In the genomic region with DNA sequence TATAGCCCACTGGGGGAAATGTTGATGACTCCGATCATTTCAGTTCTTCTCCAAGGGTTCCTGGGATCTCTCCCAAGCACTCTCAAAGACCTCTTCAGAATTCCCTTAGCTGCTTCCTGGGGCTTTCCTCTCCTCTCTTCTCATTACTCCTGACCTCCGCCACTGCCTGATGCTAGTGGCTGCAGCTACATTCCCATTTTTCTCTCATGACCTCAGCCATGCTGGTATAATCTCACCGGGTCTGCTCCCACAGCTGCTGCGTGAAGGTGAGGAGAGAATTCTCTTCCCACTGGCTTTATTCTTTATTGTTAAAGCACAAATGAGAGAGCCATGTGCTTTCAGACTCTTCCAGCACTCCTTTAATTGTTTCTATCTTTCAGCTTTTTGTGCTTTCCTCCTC, we compare ENCODE assay signal across 17 cellular contexts.
DNase-seq lines count a peak whose midpoint lies in the region; ATAC-seq and TF ChIP-seq lines count a peak whose summit lies in the region.
"Had no signal": no experiment of that assay in that cellular context is flagged by ENCODE, and none has a peak within 500 bp of the region (broad histone marks: within the 10 kb centered on the region; RNA-seq: fewer than 3 reads in every experiment).

No MANE protein-coding gene starts in this region.

- H4K8ac ChIP-seq in IMR-90 (ENCODE audit: low read depth in 2 of 2, low read length in 2 of 2): no peak overlapping the region
- no peak overlapping the region for H4K8ac ChIP-seq in trophoblast cell (ENCODE audit: low read depth, low read length)

- H3K14ac ChIP-seq in IMR-90 (replicated peaks; ENCODE audit: low read depth, low read length) (0 out of 2 replicates have a peak overlapping the region, but pooled peaks have one; percentile 54), trophoblast cell (ENCODE audit: low read length) (no peak overlapping the region)

- H4K20me1 ChIP-seq in IMR-90 (ENCODE audit: insufficient read depth, low read length): no peaks in the 10 kb centered on the region

- H2AK9ac ChIP-seq in IMR-90 (replicated peaks; ENCODE audit: low read depth, low read length, poor library complexity): no peak overlapping the region

- peaks cover 0 to 10% (median 4%) of the 10 kb centered on the region in 7 donors for H3K9me3 Mint-ChIP-seq in CD14-positive monocyte

- no peak for DNase-seq in IMR-90
- DNase-seq in NCI-H524 treated with DMSO at 0.1 percent for 48 hours (lab: John Stamatoyannopoulos, UW): peak; percentile 46
- DNase-seq in trophoblast cell: peak; percentile 71 to 72
- no peak for DNase-seq in transverse colon
- no peak for DNase-seq in kidney glomerular epithelial cell (lab: John Stamatoyannopoulos, UW)
- no peak for DNase-seq in lower leg skin (ENCODE audit: low spot score in 2 of 2)
- no peak for DNase-seq in CD14-positive monocyte (ENCODE audit: low spot score)
- DNase-seq: ACHN; BE2C; C1 segment of cervical spinal cord; CD4-positive, alpha-beta T cell; GF-D8; GOT3; H7; HFFc6 had no signal

- no peaks in the 10 kb centered on the region for H3K4me1 Mint-ChIP-seq in CD14-positive monocyte
- H3K4me1 Mint-ChIP-seq: IgD-negative memory B cell had no signal

- POLR2A ChIA-PET in IMR-90 (lab: Charles Lee; ENCODE audit: unreplicated experiment): interaction anchor here (0.5 kb wide), 1 partner anchor 640 kb away, joined by 3 read pairs; no protein-coding TSS in a partner anchor

- no peak overlapping the region for H3K4me3 ChIP-seq in IMR-90 (ENCODE audit: insufficient read depth, low read depth, low read length)
- H3K4me3 ChIP-seq in trophoblast cell (ENCODE audit: low read depth, low read length): no peak overlapping the region
- H3K4me3 ChIP-seq in transverse colon: no peak overlapping the region
- no peak overlapping the region for H3K4me3 ChIP-seq in lower leg skin (ENCODE audit: low read depth, poor library complexity, severe bottlenecking)

- H3K27ac ChIP-seq in IMR-90 (ENCODE audit: insufficient read depth, low read length): no peak overlapping the region
- no peak overlapping the region for H3K27ac ChIP-seq in trophoblast cell (ENCODE audit: low read depth, low read length)
- peak overlapping the region; percentile 36 to 60 (median 48) for H3K27ac ChIP-seq in transverse colon

- H3K36me3 ChIP-seq in IMR-90 (ENCODE audit: control insufficient read depth, insufficient read depth, low read length) (no peaks in the 10 kb centered on the region), trophoblast cell (ENCODE audit: control insufficient read depth in 1 of 2, insufficient read depth in 2 of 2, low read length in 2 of 2) (no peaks in the 10 kb centered on the region), transverse colon (no peaks in the 10 kb centered on the region)
- H3K36me3 ChIP-seq: BE2C had no signal

- no peak overlapping the region for H2BK15ac ChIP-seq in IMR-90 (ENCODE audit: low read depth, low read length)

- no peak overlapping the region for H3K27ac Mint-ChIP-seq in CD14-positive monocyte
- H3K27ac Mint-ChIP-seq: CD4-positive, alpha-beta T cell; HFFc6; IgD-negative memory B cell had no signal

- no peak overlapping the region for H3K4me2 ChIP-seq in IMR-90 (ENCODE audit: low read depth, low read length)
- no peak overlapping the region for H3K4me2 ChIP-seq in trophoblast cell (ENCODE audit: low read length)

- no peaks in the 10 kb centered on the region for H3K27me3 ChIP-seq in IMR-90 (ENCODE audit: control insufficient read depth, insufficient read depth, low read length)
- no peaks in the 10 kb centered on the region for H3K27me3 ChIP-seq in trophoblast cell (ENCODE audit: insufficient read depth, low read length)
- H3K27me3 ChIP-seq in transverse colon: no peaks in the 10 kb centered on the region
- H3K27me3 ChIP-seq: BE2C had no signal

- H3K18ac ChIP-seq in IMR-90 (ENCODE audit: low read depth, low read length) (peak overlapping the region; percentile 53; the same call in 1 of the 2 replicates), trophoblast cell (ENCODE audit: low read length) (no peak overlapping the region)

- ATAC-seq in IMR-90 (ENCODE audit: low read depth): no peak
- ATAC-seq: HCT116 had no signal

- no peak overlapping the region; the same call in 1 of the 2 replicates for H4K5ac ChIP-seq in IMR-90 (ENCODE audit: low read depth, low read length)

- in situ Hi-C loops in IMR-90 (cut with MboI; ENCODE audit: low sequenced_read_pairs) (no loop called here), transverse colon (cut with MboI; ENCODE audit: low pct_ligation_motif_present in 1 of 4, low pct_unique_long_range_greater_than_20kb in 1 of 4, low sequenced_read_pairs in 3 of 4) (no loop called here)

- CTCF ChIA-PET in IMR-90 (lab: Yijun Ruan, JAX): no interaction called here

- H2BK120ac ChIP-seq in IMR-90 (ENCODE audit: low read depth, low read length): no peak overlapping the region
- no peak overlapping the region for H2BK120ac ChIP-seq in trophoblast cell (ENCODE audit: insufficient read depth, low read length, poor library complexity)

- H3K27me3 Mint-ChIP-seq in CD14-positive monocyte (ENCODE audit: low read depth in 3 of 3): peaks cover 0 to 1% (median 0%) of the 10 kb centered on the region in 3 donors
- H3K27me3 Mint-ChIP-seq: CD4-positive, alpha-beta T cell; IgD-negative memory B cell had no signal

- TF ChIP-seq POLR2A in IMR-90 (IDR thresholded peaks at IDR 0.05; ENCODE audit: low read depth, low read length) (no peak), transverse colon (IDR thresholded peaks at IDR 0.05) (no peak), lower leg skin (IDR thresholded peaks at IDR 0.05) (no peak)

- WGBS in IMR-90 (ENCODE audit: extremely low coverage in 2 of 2, insufficient read length in 1 of 2), 2 experiments: 100% methylated on average over 2 of the region's 4 CpGs; no CpG with 5 or more reads in 1 of the 2 experiments
- WGBS in trophoblast cell (ENCODE audit: extremely low coverage, insufficient coverage, insufficient read length): no CpG with 5 or more reads among the region's 4 CpGs
- 83 to 84% methylated on average over 3 to 4 of the region's 4 CpGs for WGBS in transverse colon (ENCODE audit: low coverage in 1 of 2), 2 donors
- 82 to 91% methylated on average over 4 of the region's 4 CpGs for WGBS in lower leg skin, 2 donors

- H3K4ac ChIP-seq in IMR-90 (ENCODE audit: low read depth, low read length): no peak overlapping the region
- no peak overlapping the region for H3K4ac ChIP-seq in trophoblast cell (ENCODE audit: low read depth, low read length)

- H2BK5ac ChIP-seq in IMR-90 (ENCODE audit: low read depth, low read length, poor library complexity, severe bottlenecking) (no peak overlapping the region), trophoblast cell (ENCODE audit: low read depth, low read length, poor library complexity) (no peak overlapping the region)

- no peaks in the 10 kb centered on the region for H3K36me3 Mint-ChIP-seq in CD14-positive monocyte
- H3K36me3 Mint-ChIP-seq: IgD-negative memory B cell had no signal

- H2AK5ac ChIP-seq in IMR-90 (ENCODE audit: low read depth, low read length) (no peak overlapping the region), trophoblast cell (ENCODE audit: low read length) (no peak overlapping the region)

- H3K79me2 ChIP-seq in trophoblast cell (ENCODE audit: control insufficient read depth, insufficient read depth, low read length, poor library complexity): no peaks in the 10 kb centered on the region

- no peak for TF ChIP-seq EP300 in transverse colon (IDR thresholded peaks at IDR 0.05; ENCODE audit: low read depth)

- no peak overlapping the region for H4K12ac ChIP-seq in trophoblast cell (ENCODE audit: low read depth, low read length)

- intact Hi-C loops in IMR-90 (cut with micrococcal nuclease): no loop called here
- intact Hi-C loops in transverse colon (cut with DNase I; ENCODE audit: low total_unique reads): no loop called here
- intact Hi-C loops in lower leg skin (cut with DNase I; ENCODE audit: low total_unique reads): no loop called here
- intact Hi-C loops in CD14-positive monocyte (cut with micrococcal nuclease): no loop called here

- H3K4me1 ChIP-seq in IMR-90 (ENCODE audit: control insufficient read depth, insufficient read depth, low read length) (no peaks in the 10 kb centered on the region; the same call in 1 of the 2 replicates), trophoblast cell (ENCODE audit: control insufficient read depth in 1 of 2, insufficient read depth in 2 of 2, low read length in 2 of 2) (no peaks in the 10 kb centered on the region), transverse colon (peaks cover 0 to 5% (median 0%) of the 10 kb centered on the region in 4 donors)
- H3K4me1 ChIP-seq: BE2C had no signal

- dilution Hi-C loops in IMR-90 (cut with HindIII; ENCODE audit: low sequenced_read_pairs, unreplicated experiment): no loop called here

- H2BK12ac ChIP-seq in trophoblast cell (ENCODE audit: low read length): no peak overlapping the region

- H3K9ac ChIP-seq in IMR-90 (ENCODE audit: low read depth, low read length) (no peak overlapping the region), trophoblast cell (ENCODE audit: low read length) (no peak overlapping the region)

- H3K79me1 ChIP-seq in IMR-90 (ENCODE audit: low read depth in 1 of 2, low read length in 2 of 2) (no peaks in the 10 kb centered on the region), trophoblast cell (ENCODE audit: low read length) (no peaks in the 10 kb centered on the region)

- H3K9me3 ChIP-seq in IMR-90 (ENCODE audit: control insufficient read depth, insufficient read depth, low read length) (peaks cover 4% of the 10 kb centered on the region), trophoblast cell (ENCODE audit: insufficient read depth, low read depth, low read length) (peaks cover 1% of the 10 kb centered on the region), transverse colon (no peaks in the 10 kb centered on the region)
- H3K9me3 ChIP-seq: BE2C had no signal

- H3K9me1 ChIP-seq in IMR-90 (ENCODE audit: insufficient read depth, low read length): no peaks in the 10 kb centered on the region

- BruUV-seq in IMR-90 (replicated peaks; lab: Mats Ljungman, UMichigan): no TSS peak

- TF ChIP-seq CTCF in IMR-90 (conservative IDR thresholded peaks at IDR 0.05; ENCODE audit: low read depth, low read length): no peak
- no peak for TF ChIP-seq CTCF in transverse colon (IDR thresholded peaks at IDR 0.05)
- no peak for TF ChIP-seq CTCF in lower leg skin (IDR thresholded peaks at IDR 0.05)
- no peak for TF ChIP-seq CTCF in CD14-positive monocyte (IDR thresholded peaks at IDR 0.05)

- H4K91ac ChIP-seq in IMR-90 (ENCODE audit: insufficient read depth, low read depth, low read length) (no peak overlapping the region; the same call in 1 of the 2 replicates), trophoblast cell (ENCODE audit: low read depth, low read length) (no peak overlapping the region)

- H2BK20ac ChIP-seq in IMR-90 (ENCODE audit: low read depth, low read length): no peak overlapping the region

- TF ChIP-seq RAD21 in IMR-90 (IDR thresholded peaks at IDR 0.05; ENCODE audit: low read length): no peak

- H3K23ac ChIP-seq in IMR-90 (ENCODE audit: low read depth, low read length) (no peak overlapping the region), trophoblast cell (ENCODE audit: low read length) (no peak overlapping the region)

- H3K56ac ChIP-seq in IMR-90 (ENCODE audit: extremely low read depth, insufficient read depth, low read length): no peak overlapping the region

- no peak overlapping the region for H2AFZ ChIP-seq in IMR-90 (replicated peaks; ENCODE audit: low read length, poor library complexity)
- H2AFZ ChIP-seq in trophoblast cell (ENCODE audit: insufficient read depth, low read length, poor library complexity): no peak overlapping the region

- H3K4me3 Mint-ChIP-seq in CD14-positive monocyte: no peak overlapping the region
- H3K4me3 Mint-ChIP-seq: CD4-positive, alpha-beta T cell; HFFc6; IgD-negative memory B cell had no signal

Comparison
In these comparisons a context has a peak if more than half of its experiments do, and no peak if none do; other contexts are left out.
1. DNase-seq: peak in NCI-H524 treated with DMSO at 0.1 percent for 48 hours (single experiment) and trophoblast cell (2 of 2); none in IMR-90 (single experiment), transverse colon (single experiment), kidney glomerular epithelial cell (single experiment), lower leg skin (0 of 2) and CD14-positive monocyte (single experiment).
2. H3K27ac ChIP-seq: peak in transverse colon (4 of 4); none in IMR-90 (single experiment) and trophoblast cell (single experiment).